ENCODE assay signal across 20 cellular contexts in the genomic region with DNA sequence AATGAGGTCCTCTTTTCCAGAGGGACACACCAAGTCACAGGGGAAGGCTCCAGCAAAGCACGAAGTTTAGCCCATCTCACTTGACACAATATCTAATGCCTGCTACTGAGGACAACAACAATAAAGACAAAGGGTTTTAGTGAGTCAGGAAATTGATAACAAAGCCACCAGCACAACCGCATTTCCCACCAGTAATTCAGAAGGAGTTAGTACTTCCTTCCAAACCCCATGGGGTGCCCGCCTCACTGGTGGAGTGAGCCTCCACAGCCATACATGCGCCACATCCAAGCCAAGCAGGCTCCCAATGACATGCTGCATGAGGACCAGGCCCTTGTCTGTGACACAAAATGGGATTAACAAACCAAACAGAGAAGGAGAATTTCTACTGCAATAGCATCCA. TPM values are rescaled to one million over a fixed set of nuclear protein-coding genes. Genes with fewer than 3 reads are reported as not detected.
DNase-seq lines count a peak whose midpoint lies in the region; ATAC-seq and TF ChIP-seq lines count a peak whose summit lies in the region.
"Had no signal": no experiment of that assay in that cellular context is flagged by ENCODE, and none has a peak within 500 bp of the region (broad histone marks: within the 10 kb centered on the region; RNA-seq: fewer than 3 reads in every experiment).

No MANE protein-coding gene starts in this region.

- no peaks in the 10 kb centered on the region for H3K9me3 ChIP-seq in neural progenitor cell (ENCODE audit: low read depth)
- H3K9me3 ChIP-seq in right atrium auricular region, result no peaks in the 10 kb centered on the region

- peaks cover 5% of the 10 kb centered on the region for H3F3A ChIP-seq in neural progenitor cell (ENCODE audit: low read depth)

- peaks cover 9% of the 10 kb centered on the region for H3K4me1 ChIP-seq in neural progenitor cell
- H3K4me1 ChIP-seq in right atrium auricular region, result peaks cover 0 to 32% of the 10 kb centered on the region in 2 donors

- H3K9ac ChIP-seq in neural progenitor cell, result no peak overlapping the region
- H3K9ac ChIP-seq: KMS-11 had no signal

- H3K4me2 ChIP-seq in neural progenitor cell, result no peak overlapping the region
- H3K4me2 ChIP-seq: KMS-11 had no signal

- H3K27ac Mint-ChIP-seq in T-helper 2 cell treated with Interferon-gamma antibody and Interleukin-4, amounts not matched to agents 5 μg/mL and 100 μg/mL, for 36 hours, result peak overlapping the region; percentile 14
- peak overlapping the region; percentile 49 for H3K27ac Mint-ChIP-seq in activated T-helper 1 cell treated with anti-CD3 and anti-CD28 coated beads, Interleukin-12 subunit alpha, Interleukin-12 subunit beta, Interleukin-2, Interleukin-4 antibody, amounts not matched to agents 30 ng/mL and 10 ng/mL and 1 ng/mL, durations not matched to agents 14 hours and 24 hours and 36 hours
- H3K27ac Mint-ChIP-seq in neural progenitor cell, result peak overlapping the region; percentile 64
- H3K27ac Mint-ChIP-seq: CD8-positive, alpha-beta memory T cell; H9 had no signal

- peaks cover 14% of the 10 kb centered on the region for H3K27me3 Mint-ChIP-seq in T-helper 2 cell treated with Interferon-gamma antibody and Interleukin-4, amounts not matched to agents 5 μg/mL and 100 μg/mL, for 36 hours (ENCODE audit: low read depth)
- peaks cover 11% of the 10 kb centered on the region for H3K27me3 Mint-ChIP-seq in activated T-helper 1 cell treated with anti-CD3 and anti-CD28 coated beads, Interleukin-12 subunit alpha, Interleukin-12 subunit beta, Interleukin-2, Interleukin-4 antibody, amounts not matched to agents 30 ng/mL and 10 ng/mL and 1 ng/mL, durations not matched to agents 14 hours and 24 hours and 36 hours (ENCODE audit: insufficient read depth)
- peaks cover 10% of the 10 kb centered on the region for H3K27me3 Mint-ChIP-seq in neural progenitor cell (ENCODE audit: insufficient read depth, low read depth)

- H3K27me3 ChIP-seq in neural progenitor cell (no peaks in the 10 kb centered on the region), right atrium auricular region (no peaks in the 10 kb centered on the region)

- no peak for ATAC-seq in GM18517 (IDR thresholded peaks at IDR 0.05; ENCODE audit: unreplicated experiment)
- ATAC-seq: HepG2 had no signal

- H3K4me1 Mint-ChIP-seq in T-helper 2 cell treated with Interferon-gamma antibody and Interleukin-4, amounts not matched to agents 5 μg/mL and 100 μg/mL, for 36 hours (ENCODE audit: low read depth), result peaks cover 17% of the 10 kb centered on the region
- H3K4me1 Mint-ChIP-seq in activated T-helper 1 cell treated with anti-CD3 and anti-CD28 coated beads, Interleukin-12 subunit alpha, Interleukin-12 subunit beta, Interleukin-2, Interleukin-4 antibody, amounts not matched to agents 30 ng/mL and 10 ng/mL and 1 ng/mL, durations not matched to agents 14 hours and 24 hours and 36 hours (ENCODE audit: low read depth), result peaks cover 24% of the 10 kb centered on the region
- H3K4me1 Mint-ChIP-seq in neural progenitor cell, result peaks cover 32% of the 10 kb centered on the region

- H4K20me1 ChIP-seq in neural progenitor cell (ENCODE audit: low read depth), result no peaks in the 10 kb centered on the region

- no peak overlapping the region for H3K4me3 Mint-ChIP-seq in T-helper 2 cell treated with Interferon-gamma antibody and Interleukin-4, amounts not matched to agents 5 μg/mL and 100 μg/mL, for 36 hours
- H3K4me3 Mint-ChIP-seq in activated T-helper 1 cell treated with anti-CD3 and anti-CD28 coated beads, Interleukin-12 subunit alpha, Interleukin-12 subunit beta, Interleukin-2, Interleukin-4 antibody, amounts not matched to agents 30 ng/mL and 10 ng/mL and 1 ng/mL, durations not matched to agents 14 hours and 24 hours and 36 hours, result no peak overlapping the region
- no peak overlapping the region for H3K4me3 Mint-ChIP-seq in neural progenitor cell
- H3K4me3 Mint-ChIP-seq: CD8-positive, alpha-beta memory T cell; H9 had no signal

- no peaks in the 10 kb centered on the region for H3K36me3 ChIP-seq in neural progenitor cell
- H3K36me3 ChIP-seq in right atrium auricular region, result no peaks in the 10 kb centered on the region

- H3K9me3 Mint-ChIP-seq in T-helper 2 cell treated with Interferon-gamma antibody and Interleukin-4, amounts not matched to agents 5 μg/mL and 100 μg/mL, for 36 hours, result no peaks in the 10 kb centered on the region
- no peaks in the 10 kb centered on the region for H3K9me3 Mint-ChIP-seq in activated T-helper 1 cell treated with anti-CD3 and anti-CD28 coated beads, Interleukin-12 subunit alpha, Interleukin-12 subunit beta, Interleukin-2, Interleukin-4 antibody, amounts not matched to agents 30 ng/mL and 10 ng/mL and 1 ng/mL, durations not matched to agents 14 hours and 24 hours and 36 hours
- peaks cover 6% of the 10 kb centered on the region for H3K9me3 Mint-ChIP-seq in neural progenitor cell
- H3K9me3 Mint-ChIP-seq: CD8-positive, alpha-beta memory T cell had no signal

- no peaks in the 10 kb centered on the region for H3K36me3 Mint-ChIP-seq in T-helper 2 cell treated with Interferon-gamma antibody and Interleukin-4, amounts not matched to agents 5 μg/mL and 100 μg/mL, for 36 hours (ENCODE audit: low read depth)
- no peaks in the 10 kb centered on the region for H3K36me3 Mint-ChIP-seq in activated T-helper 1 cell treated with anti-CD3 and anti-CD28 coated beads, Interleukin-12 subunit alpha, Interleukin-12 subunit beta, Interleukin-2, Interleukin-4 antibody, amounts not matched to agents 30 ng/mL and 10 ng/mL and 1 ng/mL, durations not matched to agents 14 hours and 24 hours and 36 hours (ENCODE audit: low read depth)
- peaks cover 1% of the 10 kb centered on the region for H3K36me3 Mint-ChIP-seq in neural progenitor cell
- H3K36me3 Mint-ChIP-seq: CD8-positive, alpha-beta memory T cell had no signal

- intact Hi-C loops in activated T-helper 1 cell treated with anti-CD3 and anti-CD28 coated beads, Interleukin-12 subunit alpha, Interleukin-12 subunit beta, Interleukin-2, Interleukin-4 antibody, amounts not matched to agents 30 ng/mL and 10 ng/mL and 1 ng/mL, durations not matched to agents 14 hours and 24 hours and 36 hours (cut with micrococcal nuclease), result no loop called here

- no peak for DNase-seq in T-helper 2 cell treated with Interferon-gamma antibody and Interleukin-4, amounts not matched to agents 5 μg/mL and 100 μg/mL, for 36 hours (ENCODE audit: low spot score)
- DNase-seq in T-helper 2 cell (no peak), MV-4-11 (lab: John Stamatoyannopoulos, UW) (peak; percentile 64), neural progenitor cell (ENCODE audit: low spot score) (no peak), SKM-1 treated with dmso at 0.1 percent for 144 hours (lab: John Stamatoyannopoulos, UW; ENCODE audit: unreplicated experiment) (no peak), right atrium auricular region (ENCODE audit: low spot score) (no peak)
- no peak for DNase-seq in activated T-helper 1 cell treated with anti-CD3 and anti-CD28 coated beads, Interleukin-12 subunit alpha, Interleukin-12 subunit beta, Interleukin-2, Interleukin-4 antibody, amounts not matched to agents 30 ng/mL and 10 ng/mL and 1 ng/mL, durations not matched to agents 14 hours and 24 hours and 36 hours (ENCODE audit: low spot score)
- DNase-seq: CD8-positive, alpha-beta memory T cell; H9; MM.1S; NCI-H1105 treated with DMSO at 0.1 percent for 48 hours; NCI-H187; NCI-H69; OCI-M1; RPMI8226; SIG-M5 had no signal

- H2AFZ ChIP-seq in neural progenitor cell (replicated peaks), result no peak overlapping the region

- TF ChIP-seq CTCF in neural progenitor cell (IDR thresholded peaks at IDR 0.05) (no peak), right atrium auricular region (IDR thresholded peaks at IDR 0.05) (no peak)

- no peaks in the 10 kb centered on the region for H3K79me2 ChIP-seq in neural progenitor cell (ENCODE audit: low read depth)

- H3K4me3 ChIP-seq in neural progenitor cell (no peak overlapping the region), right atrium auricular region (no peak overlapping the region)

- no peak overlapping the region for H3K27ac ChIP-seq in neural progenitor cell
- no peak overlapping the region for H3K27ac ChIP-seq in right atrium auricular region
- H3K27ac ChIP-seq: 22Rv1, KMS-11 had no signal

RNA-seq across cellular contexts. Expression of gene MRPL35, which starts 40.1 kb away (rescaled TPM):
- total RNA-seq in activated T-helper 1 cell treated with anti-CD3 and anti-CD28 coated beads, Interleukin-12 subunit alpha, Interleukin-12 subunit beta, Interleukin-2, Interleukin-4 antibody, amounts not matched to agents 30 ng/mL and 10 ng/mL and 1 ng/mL, durations not matched to agents 14 hours and 24 hours and 36 hours, result 63.1 and 63.8 TPM in 2 replicates
- total RNA-seq in neural progenitor cell (ENCODE audit: low replicate concordance) (24.8 and 38.1 TPM in 2 replicates), right atrium auricular region (10 to 100 TPM; 36.0 to 53.5 TPM)

RNA-seq across cellular contexts. Expression of gene IMMT, which starts 44.1 kb away (rescaled TPM):
- total RNA-seq in activated T-helper 1 cell treated with anti-CD3 and anti-CD28 coated beads, Interleukin-12 subunit alpha, Interleukin-12 subunit beta, Interleukin-2, Interleukin-4 antibody, amounts not matched to agents 30 ng/mL and 10 ng/mL and 1 ng/mL, durations not matched to agents 14 hours and 24 hours and 36 hours, result 164 and 166 TPM in 2 replicates
- total RNA-seq in neural progenitor cell (ENCODE audit: low replicate concordance), result 71.3 and 93.3 TPM in 2 replicates
- 100 to 1,000 TPM; 104 to 177 TPM for total RNA-seq in right atrium auricular region

Comparison
In these comparisons a context has a peak if more than half of its experiments do, and no peak if none do; other contexts are left out.
1. H3K27ac Mint-ChIP-seq: peak in every context shown above with its lines; median percentile 64 in neural progenitor cell; 49 in activated T-helper 1 cell treated with anti-CD3 and anti-CD28 coated beads, Interleukin-12 subunit alpha, Interleukin-12 subunit beta, Interleukin-2, Interleukin-4 antibody, amounts not matched to agents 30 ng/mL and 10 ng/mL and 1 ng/mL, durations not matched to agents 14 hours and 24 hours and 36 hours; 14 in T-helper 2 cell treated with Interferon-gamma antibody and Interleukin-4, amounts not matched to agents 5 μg/mL and 100 μg/mL, for 36 hours.